16 cellular contexts compared by ENCODE assay signal in genomic region chr1:84163123-84164038, GRCh38. TPM values are rescaled to one million over a fixed set of nuclear protein-coding genes. Genes with fewer than 3 reads are reported as not detected.
DNase-seq lines count a peak whose midpoint lies in the region; ATAC-seq and TF ChIP-seq lines count a peak whose summit lies in the region.
"Had no signal": no experiment of that assay in that cellular context is flagged by ENCODE, and none has a peak within 500 bp of the region (broad histone marks: within the 10 kb centered on the region; RNA-seq: fewer than 3 reads in every experiment).

No MANE protein-coding gene starts in this region.

- no peak overlapping the region for H3K9ac ChIP-seq in mammary epithelial cell (ENCODE audit: insufficient read depth, low read length)
- H3K9ac ChIP-seq: BLaER1 treated with 17β-estradiol and CSF1 and Interleukin-3, amounts not matched to agents 10 nM and 100 nM had no signal

- no peaks in the 10 kb centered on the region for H4K20me1 ChIP-seq in mammary epithelial cell (ENCODE audit: insufficient read depth, low read length)
- H4K20me1 ChIP-seq: BLaER1 treated with 17β-estradiol and CSF1 and Interleukin-3, amounts not matched to agents 10 nM and 100 nM had no signal

- in situ Hi-C loops in mammary epithelial cell (cut with MboI; ENCODE audit: low sequenced_read_pairs in 2 of 2): loop anchor here in 1 of 2 donors (25.0 kb wide), 2 partner anchors 449 to 774 kb away; no protein-coding TSS in a partner anchor

- DNase-seq in breast epithelium (ENCODE audit: low spot score in 2 of 2) (no peak), mammary epithelial cell (no peak), T-helper 17 cell (no peak), fibroblast of villous mesenchyme (ENCODE audit: low read depth) (peak; percentile 67), superior temporal gyrus (ENCODE audit: extremely low spot score) (peak; percentile 78), WERI-Rb-1 (no peak), SHP77 (lab: John Stamatoyannopoulos, UW) (no peak)
- DNase-seq: activated naive CD4-positive, alpha-beta T cell treated with anti-CD3 and anti-CD28 coated beads, Interleukin-2, amount 50 U/mL, for 16 hours; kidney glomerular epithelial cell; Right ventricle myocardium superior; stimulated activated CD4-positive, alpha-beta T cell treated with anti-CD3 and anti-CD28 coated beads, Interleukin-15, amount 100 ng/mL, for 24 hours; stimulated activated CD8-positive, alpha-beta memory T cell treated with anti-CD3 and anti-CD28 coated beads, Interleukin-4, amount 100 ng/mL, for 48 hours had no signal

- peak overlapping the region; percentile 21 to 23 for H3K27ac ChIP-seq in breast epithelium
- H3K27ac ChIP-seq in mammary epithelial cell (ENCODE audit: insufficient read depth, low read depth, low read length): no peak overlapping the region
- no peak overlapping the region for H3K27ac ChIP-seq in WERI-Rb-1
- H3K27ac ChIP-seq: BLaER1 treated with 17β-estradiol and CSF1 and Interleukin-3, amounts not matched to agents 10 nM and 100 nM; neutrophil had no signal

- no peak for TF ChIP-seq POLR2A in breast epithelium (IDR thresholded peaks at IDR 0.05)

- dilution Hi-C loops in mammary epithelial cell (cut with HindIII; ENCODE audit: low sequenced_read_pairs): no loop called here

- H3K4me1 ChIP-seq in breast epithelium (no peaks in the 10 kb centered on the region), mammary epithelial cell (ENCODE audit: insufficient read depth, low read length) (no peaks in the 10 kb centered on the region)

- no peak overlapping the region for H2AFZ ChIP-seq in mammary epithelial cell (ENCODE audit: low read depth, low read length)

- H3K36me3 Mint-ChIP-seq in T-helper 17 cell (ENCODE audit: low read depth): peaks cover 2% of the 10 kb centered on the region

- TF ChIP-seq CTCF in breast epithelium (IDR thresholded peaks at IDR 0.05): no peak
- TF ChIP-seq CTCF in mammary epithelial cell (conservative IDR thresholded peaks at IDR 0.05 in 1 of 2, IDR thresholded peaks at IDR 0.05 in 1 of 2; ENCODE audit: extremely low read depth in 1 of 2, insufficient read depth in 1 of 2, low read depth in 1 of 2, low read length in 2 of 2): no peak
- no peak for TF ChIP-seq CTCF in fibroblast of villous mesenchyme (IDR thresholded peaks at IDR 0.05; ENCODE audit: insufficient read depth, low read depth, low read length)
- TF ChIP-seq CTCF in WERI-Rb-1 (IDR thresholded peaks at IDR 0.05; ENCODE audit: low read depth, low read length): no peak

- CTCF ChIA-PET in mammary epithelial cell (lab: Charles Lee; ENCODE audit: low non-redundant PET): interaction anchor here (0.5 kb wide), 1 partner anchor 782 kb away, joined by 3 read pairs; no protein-coding TSS in a partner anchor

- no peaks in the 10 kb centered on the region for H3K79me2 ChIP-seq in mammary epithelial cell (ENCODE audit: insufficient read depth, low read length)

- H3K27ac Mint-ChIP-seq in T-helper 17 cell: no peak overlapping the region

- no peaks in the 10 kb centered on the region for H3K27me3 Mint-ChIP-seq in T-helper 17 cell

- ATAC-seq in T-helper 17 cell (no peak), GM19397 (IDR thresholded peaks at IDR 0.05; ENCODE audit: unreplicated experiment) (no peak)
- ATAC-seq: activated CD4-positive, CD25-positive, alpha-beta regulatory T cell treated with anti-CD3 and anti-CD28 coated beads, Interleukin-2, amount 50 U/mL, for 24 hours had no signal

- no TSS peak for BruUV-seq in mammary epithelial cell (replicated peaks; lab: Mats Ljungman, UMichigan)

- WGBS in mammary epithelial cell (ENCODE audit: low coverage, missing lambda C conversion rate): 93% methylated on average over 7 of the region's 7 CpGs

- no peaks in the 10 kb centered on the region for H3K27me3 ChIP-seq in breast epithelium
- no peaks in the 10 kb centered on the region for H3K27me3 ChIP-seq in mammary epithelial cell (ENCODE audit: insufficient read depth, low read length)
- no peaks in the 10 kb centered on the region for H3K27me3 ChIP-seq in WERI-Rb-1 (ENCODE audit: insufficient read depth, low read depth, severe bottlenecking)
- H3K27me3 ChIP-seq: BLaER1 treated with 17β-estradiol and CSF1 and Interleukin-3, amounts not matched to agents 10 nM and 100 nM; neutrophil had no signal

- H3K9me3 ChIP-seq in breast epithelium: no peaks in the 10 kb centered on the region
- H3K9me3 ChIP-seq in mammary epithelial cell (replicated peaks; ENCODE audit: insufficient read depth, low read length): no peaks in the 10 kb centered on the region
- H3K9me3 ChIP-seq in T-helper 17 cell (ENCODE audit: control insufficient read depth, low read length, poor library complexity, severe bottlenecking): no peaks in the 10 kb centered on the region
- no peaks in the 10 kb centered on the region for H3K9me3 ChIP-seq in WERI-Rb-1 (ENCODE audit: severe bottlenecking)
- H3K9me3 ChIP-seq: neutrophil had no signal

- peaks cover 49% of the 10 kb centered on the region for H3K4me1 Mint-ChIP-seq in T-helper 17 cell

- intact Hi-C loops in breast epithelium (cut with DNase I; ENCODE audit: low total_unique reads): no loop called here
- intact Hi-C loops in mammary epithelial cell (cut with micrococcal nuclease): no loop called here

- no peak overlapping the region for H3K4me2 ChIP-seq in mammary epithelial cell (ENCODE audit: insufficient read depth, low read depth, low read length)
- H3K4me2 ChIP-seq: BLaER1 treated with 17β-estradiol and CSF1 and Interleukin-3, amounts not matched to agents 10 nM and 100 nM had no signal

- peak overlapping the region; percentile 28 for H3K4me3 Mint-ChIP-seq in T-helper 17 cell

- H3K4me3 ChIP-seq in breast epithelium (peak overlapping the region in 2 of 3 donors; percentile 28 to 39), mammary epithelial cell (replicated peaks in 1 of 3; ENCODE audit: insufficient read depth in 1 of 3, low read depth in 2 of 3, low read length in 3 of 3) (no peak overlapping the region), fibroblast of villous mesenchyme (ENCODE audit: low read depth, low read length) (no peak overlapping the region), WERI-Rb-1 (ENCODE audit: low read depth, low read length) (no peak overlapping the region)
- H3K4me3 ChIP-seq: BLaER1 treated with 17β-estradiol and CSF1 and Interleukin-3, amounts not matched to agents 10 nM and 100 nM had no signal

- H3K36me3 ChIP-seq in breast epithelium (no peaks in the 10 kb centered on the region), mammary epithelial cell (ENCODE audit: insufficient read depth, low read length) (no peaks in the 10 kb centered on the region), WERI-Rb-1 (no peaks in the 10 kb centered on the region)
- H3K36me3 ChIP-seq: BLaER1 treated with 17β-estradiol and CSF1 and Interleukin-3, amounts not matched to agents 10 nM and 100 nM; neutrophil had no signal

RNA-seq across cellular contexts. Expression of gene PRKACB, which starts 19.3 kb away (rescaled TPM):
- total RNA-seq in breast epithelium (10 to 100 TPM; 25.2 to 31.3 (median 26.4) TPM), mammary epithelial cell (10 to 100 TPM; 25.3 to 29.0 TPM), T-helper 17 cell (10 to 100 TPM; 72.8 to 77.6 TPM), fibroblast of villous mesenchyme (26.7 and 31.5 TPM in 2 replicates)
- polyA plus RNA-seq in mammary epithelial cell: 8.9 TPM
- polyA minus RNA-seq in mammary epithelial cell: 11.3 TPM

Comparison
In these comparisons a context has a peak if more than half of its experiments do, and no peak if none do; other contexts are left out.
1. H3K27ac ChIP-seq: peak in breast epithelium (2 of 2); none in mammary epithelial cell (single experiment) and WERI-Rb-1 (single experiment).
2. H3K4me3 ChIP-seq: peak in breast epithelium (2 of 3); none in mammary epithelial cell (0 of 3), fibroblast of villous mesenchyme (single experiment) and WERI-Rb-1 (single experiment).
3. DNase-seq: peak in fibroblast of villous mesenchyme (single experiment) and superior temporal gyrus (single experiment); none in breast epithelium (0 of 2), mammary epithelial cell (single experiment), T-helper 17 cell (0 of 3), WERI-Rb-1 (single experiment) and SHP77 (0 of 2).